Comparison of ENCODE assay signal across 21 cellular contexts in genomic region chr2:191295088-191295487, GRCh38. TPM values are rescaled to one million over a fixed set of nuclear protein-coding genes. Genes with fewer than 3 reads are reported as not detected.
DNase-seq lines count a peak whose midpoint lies in the region; ATAC-seq, FAIRE-seq and TF ChIP-seq lines count a peak whose summit lies in the region.
"Had no signal": no experiment of that assay in that cellular context is flagged by ENCODE, and none has a peak within 500 bp of the region (broad histone marks: within the 10 kb centered on the region; RNA-seq: fewer than 3 reads in every experiment).

No MANE protein-coding gene starts in this region.

- FAIRE-seq in RCC 7860 (lab: Jason Lieb, UNC): no peak
- FAIRE-seq: A204.1, GM12878, GM19239, K562 had no signal

- H3K36me3 Mint-ChIP-seq in chondrocyte (ENCODE audit: low read depth): peaks cover 2% of the 10 kb centered on the region
- H3K36me3 Mint-ChIP-seq: CD4-positive, alpha-beta memory T cell had no signal

- H3K9me3 ChIP-seq in GM23248 (ENCODE audit: low read depth) (no peaks in the 10 kb centered on the region), skeletal muscle satellite cell (replicated peaks; ENCODE audit: low read length) (no peaks in the 10 kb centered on the region)

- 43 to 45% methylated on average over 3 of the region's 3 CpGs for whole genome bisulfite sequencing in GM23248 (ENCODE audit: low coverage in 1 of 2, low lambda C conversion rate in 2 of 2, missing lambda C conversion rate in 2 of 2), 2 experiments

- no peak overlapping the region for H2AFZ ChIP-seq in GM23248
- H2AFZ ChIP-seq: GM23338 had no signal

- peak overlapping the region; percentile 80 for H3K4me2 ChIP-seq in GM23248 (ENCODE audit: unreplicated experiment)
- peak overlapping the region; percentile 66 for H3K4me2 ChIP-seq in skeletal muscle satellite cell (ENCODE audit: low read length)
- H3K4me2 ChIP-seq: GM23338 had no signal

- H3K9ac ChIP-seq in GM23248 (no peak overlapping the region), skeletal muscle satellite cell (ENCODE audit: low read depth, low read length) (no peak overlapping the region)

- H3K36me3 ChIP-seq in GM23248 (ENCODE audit: low read depth) (peaks cover 3% of the 10 kb centered on the region; the same call in 1 of the 2 replicates), skeletal muscle satellite cell (ENCODE audit: insufficient read depth, low read length) (no peaks in the 10 kb centered on the region)

- no peak overlapping the region for H3K4me3 Mint-ChIP-seq in chondrocyte (ENCODE audit: unreplicated experiment)
- H3K4me3 Mint-ChIP-seq: CD4-positive, alpha-beta memory T cell; GM23338 had no signal

- peaks cover 77% of the 10 kb centered on the region for H3K4me1 Mint-ChIP-seq in chondrocyte (ENCODE audit: low read depth)
- H3K4me1 Mint-ChIP-seq: CD4-positive, alpha-beta memory T cell had no signal

- in situ Hi-C loops in GM23248 (cut with MboI): no loop called here

- DNase-seq in GM23248 (no peak), chondrocyte (ENCODE audit: low spot score) (no peak), left lobe of liver (ENCODE audit: low spot score) (no peak), RCC 7860 (ENCODE audit: low spot score) (no peak), HCEC 1CT (no peak)
- DNase-seq: Calu3; CD4-positive, alpha-beta memory T cell; NCI-H1105; NCI-H1694; NCI-H2107; NCI-H510A treated with DMSO at 0.1 percent for 48 hours; NCI-H774; OCI-M1; SHP77 treated with DMSO at 0.1 percent for 48 hours had no signal

- no peaks in the 10 kb centered on the region for H3K27me3 Mint-ChIP-seq in chondrocyte (ENCODE audit: low read depth)

- peaks cover 8% of the 10 kb centered on the region; the same call in 1 of the 2 replicates for H3K9me2 ChIP-seq in GM23248 (ENCODE audit: insufficient read depth)

- peak; percentile 78 for ATAC-seq in left lobe of liver
- ATAC-seq in GM21528 (IDR thresholded peaks at IDR 0.05; ENCODE audit: low FRiP score, unreplicated experiment): no peak
- ATAC-seq: GM12878, GM23338, K562 had no signal

- H3K4me3 ChIP-seq in GM23248 (peak overlapping the region; percentile 55; the same call in 1 of the 2 replicates), skeletal muscle satellite cell (ENCODE audit: low read length) (no peak overlapping the region)
- H3K4me3 ChIP-seq: GM12878, GM23338, K562 had no signal

- H3K27ac Mint-ChIP-seq in chondrocyte (ENCODE audit: unreplicated experiment): peak overlapping the region; percentile 50
- H3K27ac Mint-ChIP-seq: GM23338 had no signal

- H3K27me3 ChIP-seq in GM23248 (replicated peaks; ENCODE audit: insufficient read depth) (no peaks in the 10 kb centered on the region), skeletal muscle satellite cell (ENCODE audit: control insufficient read depth, insufficient read depth, low read length) (no peaks in the 10 kb centered on the region)

- H3K27ac ChIP-seq in GM23248: peak overlapping the region; percentile 57; the same call in 1 of the 2 replicates

- H3K4me1 ChIP-seq in GM23248 (ENCODE audit: insufficient read depth) (peaks cover 88% of the 10 kb centered on the region), skeletal muscle satellite cell (ENCODE audit: control insufficient read depth, insufficient read depth, low read length) (peaks cover 57% of the 10 kb centered on the region)

- H3K79me2 ChIP-seq in GM23248 (ENCODE audit: insufficient read depth): peaks cover 97% of the 10 kb centered on the region

- TF ChIP-seq CTCF in chondrocyte (IDR thresholded peaks at IDR 0.05): no peak

- peaks cover 12% of the 10 kb centered on the region; the same call in 1 of the 2 replicates for H4K20me1 ChIP-seq in GM23248 (ENCODE audit: insufficient read depth)

- H3K9me3 Mint-ChIP-seq in chondrocyte (ENCODE audit: low read depth): no peaks in the 10 kb centered on the region
- H3K9me3 Mint-ChIP-seq: GM23338 had no signal

- H3F3A ChIP-seq in GM23248 (ENCODE audit: insufficient read depth): peaks cover 54% of the 10 kb centered on the region

RNA-seq across cellular contexts. Expression of gene MYO1B, which starts 49.9 kb away (rescaled TPM):
- total RNA-seq in GM23248 (2014; rRNA removed; shearing (Covaris generic)): 197 and 211 TPM in 2 replicates
- polyA plus RNA-seq in GM23248 (2016; fragmentation: Nextera tagmentation; extraction: Ambion mirVana): 120 and 126 TPM in 2 replicates
- 64.7 to 116 TPM (median 114 TPM) in 3 replicates for total RNA-seq in chondrocyte
- 195 TPM for total RNA-seq in left lobe of liver
- total RNA-seq in skeletal muscle satellite cell (2012; rRNA removed): 193 and 194 TPM in 2 replicates
